ENCODE assay signal across 1 cellular context in the genomic region with DNA sequence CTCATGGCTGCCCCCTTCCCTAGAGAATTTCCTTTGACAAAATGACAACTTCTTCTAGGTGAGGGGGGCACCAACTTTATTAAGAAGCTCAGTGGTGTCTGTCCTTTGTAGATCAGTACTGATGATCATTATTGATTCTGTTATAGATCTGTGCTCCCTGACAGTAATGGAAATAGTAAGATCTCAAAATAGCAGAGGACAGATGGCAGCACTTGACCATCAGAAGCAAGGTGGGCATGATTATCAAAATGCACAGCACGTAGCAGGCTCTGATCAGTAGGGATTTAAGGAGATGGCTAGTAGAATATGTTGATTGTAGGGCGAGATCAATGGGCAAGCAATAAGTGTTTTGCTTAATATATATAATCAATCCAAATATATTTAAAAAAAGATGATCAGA.
TF ChIP-seq lines count a peak whose summit lies in the region.

No MANE protein-coding gene starts in this region.

TF ChIP-seq in K562, 482 proteins besides CTCF, POLR2A, EP300 and RAD21 (continued from another document):
- TF ChIP-seq, protein P1, sequence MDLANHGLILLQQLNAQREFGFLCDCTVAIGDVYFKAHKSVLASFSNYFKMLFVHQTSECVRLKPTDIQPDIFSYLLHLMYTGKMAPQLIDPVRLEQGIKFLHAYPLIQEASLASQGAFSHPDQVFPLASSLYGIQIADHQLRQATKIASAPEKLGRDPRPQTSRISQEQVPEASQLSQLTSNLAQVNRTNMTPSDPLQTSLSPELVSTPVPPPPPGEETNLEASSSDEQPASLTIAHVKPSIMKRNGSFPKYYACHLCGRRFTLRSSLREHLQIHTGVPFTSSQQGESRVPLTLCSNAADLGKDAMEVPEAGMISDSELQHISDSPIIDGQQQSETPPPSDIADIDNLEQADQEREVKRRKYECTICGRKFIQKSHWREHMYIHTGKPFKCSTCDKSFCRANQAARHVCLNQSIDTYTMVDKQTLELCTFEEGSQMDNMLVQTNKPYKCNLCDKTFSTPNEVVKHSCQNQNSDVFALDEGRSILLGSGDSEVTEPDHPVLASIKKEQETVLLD (IDR thresholded peaks at IDR 0.05): no peak
- no peak for TF ChIP-seq ZNF175 (CRISPR knock-in tag; IDR thresholded peaks at IDR 0.05; ENCODE audit: low read depth)
- no peak for TF ChIP-seq ZFPM2 (CRISPR knock-in tag; IDR thresholded peaks at IDR 0.05)
- TF ChIP-seq ZNF780A (CRISPR knock-in tag; IDR thresholded peaks at IDR 0.05): no peak
- TF ChIP-seq PHF8 (IDR thresholded peaks at IDR 0.05; ENCODE audit: borderline replicate concordance, low read length): no peak
- TF ChIP-seq TRIM28 (IDR thresholded peaks at IDR 0.05): no peak
- TF ChIP-seq PML (IDR thresholded peaks at IDR 0.05; ENCODE audit: low read length): no peak
